2 cellular contexts compared by ENCODE assay signal in the genomic region with DNA sequence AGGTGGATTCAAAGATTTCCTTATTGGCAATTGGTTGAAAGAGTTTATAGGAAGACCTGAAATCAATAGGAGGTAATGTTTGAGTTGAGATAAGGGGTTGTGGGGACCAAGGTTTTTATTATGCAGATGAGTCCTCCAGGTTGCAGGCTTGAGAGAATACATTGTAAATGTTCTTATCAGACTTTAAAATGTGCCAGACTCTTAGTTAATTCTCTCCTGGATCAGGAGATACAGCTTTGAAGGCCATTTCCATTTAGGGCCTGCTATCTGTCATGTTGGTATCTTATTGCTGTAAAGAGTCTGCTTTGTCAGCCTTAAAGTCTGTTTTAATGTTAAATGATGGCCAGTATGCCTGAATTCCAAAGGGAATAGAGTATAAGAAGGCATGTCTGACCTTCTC.
TF ChIP-seq lines count a peak whose summit lies in the region.

No MANE protein-coding gene starts in this region.

TF ChIP-seq in GM23338, 12 proteins besides CTCF, POLR2A, EP300 and RAD21:
- TF ChIP-seq, protein P1, sequence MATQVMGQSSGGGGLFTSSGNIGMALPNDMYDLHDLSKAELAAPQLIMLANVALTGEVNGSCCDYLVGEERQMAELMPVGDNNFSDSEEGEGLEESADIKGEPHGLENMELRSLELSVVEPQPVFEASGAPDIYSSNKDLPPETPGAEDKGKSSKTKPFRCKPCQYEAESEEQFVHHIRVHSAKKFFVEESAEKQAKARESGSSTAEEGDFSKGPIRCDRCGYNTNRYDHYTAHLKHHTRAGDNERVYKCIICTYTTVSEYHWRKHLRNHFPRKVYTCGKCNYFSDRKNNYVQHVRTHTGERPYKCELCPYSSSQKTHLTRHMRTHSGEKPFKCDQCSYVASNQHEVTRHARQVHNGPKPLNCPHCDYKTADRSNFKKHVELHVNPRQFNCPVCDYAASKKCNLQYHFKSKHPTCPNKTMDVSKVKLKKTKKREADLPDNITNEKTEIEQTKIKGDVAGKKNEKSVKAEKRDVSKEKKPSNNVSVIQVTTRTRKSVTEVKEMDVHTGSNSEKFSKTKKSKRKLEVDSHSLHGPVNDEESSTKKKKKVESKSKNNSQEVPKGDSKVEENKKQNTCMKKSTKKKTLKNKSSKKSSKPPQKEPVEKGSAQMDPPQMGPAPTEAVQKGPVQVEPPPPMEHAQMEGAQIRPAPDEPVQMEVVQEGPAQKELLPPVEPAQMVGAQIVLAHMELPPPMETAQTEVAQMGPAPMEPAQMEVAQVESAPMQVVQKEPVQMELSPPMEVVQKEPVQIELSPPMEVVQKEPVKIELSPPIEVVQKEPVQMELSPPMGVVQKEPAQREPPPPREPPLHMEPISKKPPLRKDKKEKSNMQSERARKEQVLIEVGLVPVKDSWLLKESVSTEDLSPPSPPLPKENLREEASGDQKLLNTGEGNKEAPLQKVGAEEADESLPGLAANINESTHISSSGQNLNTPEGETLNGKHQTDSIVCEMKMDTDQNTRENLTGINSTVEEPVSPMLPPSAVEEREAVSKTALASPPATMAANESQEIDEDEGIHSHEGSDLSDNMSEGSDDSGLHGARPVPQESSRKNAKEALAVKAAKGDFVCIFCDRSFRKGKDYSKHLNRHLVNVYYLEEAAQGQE (IDR thresholded peaks at IDR 0.05; ENCODE audit: unreplicated experiment) = no peak
- TF ChIP-seq, protein P2, sequence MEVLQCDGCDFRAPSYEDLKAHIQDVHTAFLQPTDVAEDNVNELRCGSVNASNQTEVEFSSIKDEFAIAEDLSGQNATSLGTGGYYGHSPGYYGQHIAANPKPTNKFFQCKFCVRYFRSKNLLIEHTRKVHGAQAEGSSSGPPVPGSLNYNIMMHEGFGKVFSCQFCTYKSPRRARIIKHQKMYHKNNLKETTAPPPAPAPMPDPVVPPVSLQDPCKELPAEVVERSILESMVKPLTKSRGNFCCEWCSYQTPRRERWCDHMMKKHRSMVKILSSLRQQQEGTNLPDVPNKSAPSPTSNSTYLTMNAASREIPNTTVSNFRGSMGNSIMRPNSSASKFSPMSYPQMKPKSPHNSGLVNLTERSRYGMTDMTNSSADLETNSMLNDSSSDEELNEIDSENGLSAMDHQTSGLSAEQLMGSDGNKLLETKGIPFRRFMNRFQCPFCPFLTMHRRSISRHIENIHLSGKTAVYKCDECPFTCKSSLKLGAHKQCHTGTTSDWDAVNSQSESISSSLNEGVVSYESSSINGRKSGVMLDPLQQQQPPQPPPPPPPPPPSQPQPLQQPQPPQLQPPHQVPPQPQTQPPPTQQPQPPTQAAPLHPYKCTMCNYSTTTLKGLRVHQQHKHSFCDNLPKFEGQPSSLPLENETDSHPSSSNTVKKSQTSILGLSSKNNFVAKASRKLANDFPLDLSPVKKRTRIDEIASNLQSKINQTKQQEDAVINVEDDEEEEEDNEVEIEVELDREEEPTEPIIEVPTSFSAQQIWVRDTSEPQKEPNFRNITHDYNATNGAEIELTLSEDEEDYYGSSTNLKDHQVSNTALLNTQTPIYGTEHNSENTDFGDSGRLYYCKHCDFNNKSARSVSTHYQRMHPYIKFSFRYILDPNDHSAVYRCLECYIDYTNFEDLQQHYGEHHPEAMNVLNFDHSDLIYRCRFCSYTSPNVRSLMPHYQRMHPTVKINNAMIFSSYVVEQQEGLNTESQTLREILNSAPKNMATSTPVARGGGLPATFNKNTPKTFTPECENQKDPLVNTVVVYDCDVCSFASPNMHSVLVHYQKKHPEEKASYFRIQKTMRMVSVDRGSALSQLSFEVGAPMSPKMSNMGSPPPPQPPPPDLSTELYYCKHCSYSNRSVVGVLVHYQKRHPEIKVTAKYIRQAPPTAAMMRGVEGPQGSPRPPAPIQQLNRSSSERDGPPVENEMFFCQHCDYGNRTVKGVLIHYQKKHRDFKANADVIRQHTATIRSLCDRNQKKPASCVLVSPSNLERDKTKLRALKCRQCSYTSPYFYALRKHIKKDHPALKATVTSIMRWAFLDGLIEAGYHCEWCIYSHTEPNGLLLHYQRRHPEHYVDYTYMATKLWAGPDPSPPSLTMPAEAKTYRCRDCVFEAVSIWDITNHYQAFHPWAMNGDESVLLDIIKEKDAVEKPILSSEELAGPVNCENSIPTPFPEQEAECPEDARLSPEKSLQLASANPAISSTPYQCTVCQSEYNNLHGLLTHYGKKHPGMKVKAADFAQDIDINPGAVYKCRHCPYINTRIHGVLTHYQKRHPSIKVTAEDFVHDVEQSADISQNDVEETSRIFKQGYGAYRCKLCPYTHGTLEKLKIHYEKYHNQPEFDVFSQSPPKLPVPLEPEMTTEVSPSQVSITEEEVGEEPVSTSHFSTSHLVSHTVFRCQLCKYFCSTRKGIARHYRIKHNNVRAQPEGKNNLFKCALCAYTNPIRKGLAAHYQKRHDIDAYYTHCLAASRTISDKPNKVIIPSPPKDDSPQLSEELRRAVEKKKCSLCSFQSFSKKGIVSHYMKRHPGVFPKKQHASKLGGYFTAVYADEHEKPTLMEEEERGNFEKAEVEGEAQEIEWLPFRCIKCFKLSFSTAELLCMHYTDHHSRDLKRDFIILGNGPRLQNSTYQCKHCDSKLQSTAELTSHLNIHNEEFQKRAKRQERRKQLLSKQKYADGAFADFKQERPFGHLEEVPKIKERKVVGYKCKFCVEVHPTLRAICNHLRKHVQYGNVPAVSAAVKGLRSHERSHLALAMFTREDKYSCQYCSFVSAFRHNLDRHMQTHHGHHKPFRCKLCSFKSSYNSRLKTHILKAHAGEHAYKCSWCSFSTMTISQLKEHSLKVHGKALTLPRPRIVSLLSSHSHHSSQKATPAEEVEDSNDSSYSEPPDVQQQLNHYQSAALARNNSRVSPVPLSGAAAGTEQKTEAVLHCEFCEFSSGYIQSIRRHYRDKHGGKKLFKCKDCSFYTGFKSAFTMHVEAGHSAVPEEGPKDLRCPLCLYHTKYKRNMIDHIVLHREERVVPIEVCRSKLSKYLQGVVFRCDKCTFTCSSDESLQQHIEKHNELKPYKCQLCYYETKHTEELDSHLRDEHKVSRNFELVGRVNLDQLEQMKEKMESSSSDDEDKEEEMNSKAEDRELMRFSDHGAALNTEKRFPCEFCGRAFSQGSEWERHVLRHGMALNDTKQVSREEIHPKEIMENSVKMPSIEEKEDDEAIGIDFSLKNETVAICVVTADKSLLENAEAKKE (CRISPR knock-in tag; IDR thresholded peaks at IDR 0.05) = no peak
- TF ChIP-seq JUNB (IDR thresholded peaks at IDR 0.05; ENCODE audit: unreplicated experiment) (no peak), POLR2AphosphoS5 (IDR thresholded peaks at IDR 0.05; ENCODE audit: low read depth) (no peak), EZH2 (IDR thresholded peaks at IDR 0.05; ENCODE audit: low read depth, unreplicated experiment) (no peak), ZNF331 (CRISPR knock-in tag; IDR thresholded peaks at IDR 0.05; ENCODE audit: low read depth) (no peak), ZNF114 (CRISPR knock-in tag; IDR thresholded peaks at IDR 0.05) (no peak)

TF ChIP-seq in K562, 482 proteins besides CTCF, POLR2A, EP300 and RAD21 (continues in another document):
- TF ChIP-seq, protein P3, sequence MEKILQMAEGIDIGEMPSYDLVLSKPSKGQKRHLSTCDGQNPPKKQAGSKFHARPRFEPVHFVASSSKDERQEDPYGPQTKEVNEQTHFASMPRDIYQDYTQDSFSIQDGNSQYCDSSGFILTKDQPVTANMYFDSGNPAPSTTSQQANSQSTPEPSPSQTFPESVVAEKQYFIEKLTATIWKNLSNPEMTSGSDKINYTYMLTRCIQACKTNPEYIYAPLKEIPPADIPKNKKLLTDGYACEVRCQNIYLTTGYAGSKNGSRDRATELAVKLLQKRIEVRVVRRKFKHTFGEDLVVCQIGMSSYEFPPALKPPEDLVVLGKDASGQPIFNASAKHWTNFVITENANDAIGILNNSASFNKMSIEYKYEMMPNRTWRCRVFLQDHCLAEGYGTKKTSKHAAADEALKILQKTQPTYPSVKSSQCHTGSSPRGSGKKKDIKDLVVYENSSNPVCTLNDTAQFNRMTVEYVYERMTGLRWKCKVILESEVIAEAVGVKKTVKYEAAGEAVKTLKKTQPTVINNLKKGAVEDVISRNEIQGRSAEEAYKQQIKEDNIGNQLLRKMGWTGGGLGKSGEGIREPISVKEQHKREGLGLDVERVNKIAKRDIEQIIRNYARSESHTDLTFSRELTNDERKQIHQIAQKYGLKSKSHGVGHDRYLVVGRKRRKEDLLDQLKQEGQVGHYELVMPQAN (IDR thresholded peaks at IDR 0.05; ENCODE audit: borderline replicate concordance) = no peak
- TF ChIP-seq ZNF3 (CRISPR knock-in tag; IDR thresholded peaks at IDR 0.05) (no peak), ARNT (IDR thresholded peaks at IDR 0.05) (no peak), NR2F6 (CRISPR knock-in tag; IDR thresholded peaks at IDR 0.05) (no peak), ZNF347 (CRISPR knock-in tag; IDR thresholded peaks at IDR 0.05; ENCODE audit: low read depth) (no peak), ZNF780A (CRISPR knock-in tag; IDR thresholded peaks at IDR 0.05) (no peak), YBX1 (IDR thresholded peaks at IDR 0.05) (no peak), ZNF764 (CRISPR knock-in tag; IDR thresholded peaks at IDR 0.05; ENCODE audit: low read depth) (no peak), HDAC1 (IDR thresholded peaks at IDR 0.05) (no peak), HOXB6 (CRISPR knock-in tag; IDR thresholded peaks at IDR 0.05; ENCODE audit: borderline replicate concordance) (no peak), CTBP1 (IDR thresholded peaks at IDR 0.05; ENCODE audit: borderline replicate concordance) (no peak), MBD2 (IDR thresholded peaks at IDR 0.05; ENCODE audit: borderline replicate concordance, low read depth) (no peak), ZNF41 (CRISPR knock-in tag; conservative IDR thresholded peaks at IDR 0.05) (no peak), ASH1L (IDR thresholded peaks at IDR 0.05; ENCODE audit: borderline replicate concordance, low read depth, partially characterized antibody) (no peak), NR2C1 (IDR thresholded peaks at IDR 0.05) (no peak), NR2C1 (tag; IDR thresholded peaks at IDR 0.05) (no peak), COPS2 (conservative IDR thresholded peaks at IDR 0.05) (no peak), TEAD4 (IDR thresholded peaks at IDR 0.05; ENCODE audit: low read length) (peak; percentile 35; the same call in 1 of the 2 replicates), TEAD4 (CRISPR knock-in tag; IDR thresholded peaks at IDR 0.05; ENCODE audit: borderline replicate concordance) (no peak), ADNP (tag; IDR thresholded peaks at IDR 0.05) (no peak), SAFB2 (IDR thresholded peaks at IDR 0.05; ENCODE audit: borderline replicate concordance, low read depth, low read length, severe bottlenecking) (no peak), HNRNPH1 (optimal IDR thresholded peaks at IDR 0.05; ENCODE audit: low read depth, low read length) (no peak), ZNF282 (CRISPR knock-in tag; IDR thresholded peaks at IDR 0.05) (no peak), GATA2 (CRISPR knock-in tag; IDR thresholded peaks at IDR 0.05) (0 out of 2 replicates have a peak, but pooled peaks have one; percentile 16), TCF3 (CRISPR knock-in tag; IDR thresholded peaks at IDR 0.05) (peak; percentile 53; the same call in 1 of the 2 replicates), CBFA2T3 (IDR thresholded peaks at IDR 0.05) (peak; percentile 47; the same call in 1 of the 2 replicates), NUFIP1 (IDR thresholded peaks at IDR 0.05; ENCODE audit: partially characterized antibody) (no peak), RUNX1 (IDR thresholded peaks at IDR 0.05; ENCODE audit: low read depth) (no peak), ZNF232 (CRISPR knock-in tag; IDR thresholded peaks at IDR 0.05) (no peak), TRIM28 (IDR thresholded peaks at IDR 0.05) (no peak), RBM25 (IDR thresholded peaks at IDR 0.05; ENCODE audit: low read depth, low read length, severe bottlenecking) (no peak), U2AF1 (optimal IDR thresholded peaks at IDR 0.05; ENCODE audit: low read depth, low read length) (no peak), ARID1B (IDR thresholded peaks at IDR 0.05) (peak; percentile 50; the same call in 1 of the 2 replicates), RBM17 (IDR thresholded peaks at IDR 0.05; ENCODE audit: borderline replicate concordance, low read depth, low read length) (no peak), HDAC3 (IDR thresholded peaks at IDR 0.05; ENCODE audit: borderline replicate concordance, partially characterized antibody) (no peak), CBFB (CRISPR knock-in tag; IDR thresholded peaks at IDR 0.05) (no peak), CREB1 (IDR thresholded peaks at IDR 0.05) (no peak), CREB1 (CRISPR knock-in tag; IDR thresholded peaks at IDR 0.05) (no peak)
- TF ChIP-seq, protein P4, sequence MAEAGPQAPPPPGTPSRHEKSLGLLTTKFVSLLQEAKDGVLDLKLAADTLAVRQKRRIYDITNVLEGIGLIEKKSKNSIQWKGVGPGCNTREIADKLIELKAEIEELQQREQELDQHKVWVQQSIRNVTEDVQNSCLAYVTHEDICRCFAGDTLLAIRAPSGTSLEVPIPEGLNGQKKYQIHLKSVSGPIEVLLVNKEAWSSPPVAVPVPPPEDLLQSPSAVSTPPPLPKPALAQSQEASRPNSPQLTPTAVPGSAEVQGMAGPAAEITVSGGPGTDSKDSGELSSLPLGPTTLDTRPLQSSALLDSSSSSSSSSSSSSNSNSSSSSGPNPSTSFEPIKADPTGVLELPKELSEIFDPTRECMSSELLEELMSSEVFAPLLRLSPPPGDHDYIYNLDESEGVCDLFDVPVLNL (CRISPR knock-in tag; IDR thresholded peaks at IDR 0.05; ENCODE audit: low read depth) = no peak
- TF ChIP-seq, protein P5, sequence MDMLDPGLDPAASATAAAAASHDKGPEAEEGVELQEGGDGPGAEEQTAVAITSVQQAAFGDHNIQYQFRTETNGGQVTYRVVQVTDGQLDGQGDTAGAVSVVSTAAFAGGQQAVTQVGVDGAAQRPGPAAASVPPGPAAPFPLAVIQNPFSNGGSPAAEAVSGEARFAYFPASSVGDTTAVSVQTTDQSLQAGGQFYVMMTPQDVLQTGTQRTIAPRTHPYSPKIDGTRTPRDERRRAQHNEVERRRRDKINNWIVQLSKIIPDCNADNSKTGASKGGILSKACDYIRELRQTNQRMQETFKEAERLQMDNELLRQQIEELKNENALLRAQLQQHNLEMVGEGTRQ (CRISPR knock-in tag; IDR thresholded peaks at IDR 0.05) = no peak
- TF ChIP-seq, protein P6, sequence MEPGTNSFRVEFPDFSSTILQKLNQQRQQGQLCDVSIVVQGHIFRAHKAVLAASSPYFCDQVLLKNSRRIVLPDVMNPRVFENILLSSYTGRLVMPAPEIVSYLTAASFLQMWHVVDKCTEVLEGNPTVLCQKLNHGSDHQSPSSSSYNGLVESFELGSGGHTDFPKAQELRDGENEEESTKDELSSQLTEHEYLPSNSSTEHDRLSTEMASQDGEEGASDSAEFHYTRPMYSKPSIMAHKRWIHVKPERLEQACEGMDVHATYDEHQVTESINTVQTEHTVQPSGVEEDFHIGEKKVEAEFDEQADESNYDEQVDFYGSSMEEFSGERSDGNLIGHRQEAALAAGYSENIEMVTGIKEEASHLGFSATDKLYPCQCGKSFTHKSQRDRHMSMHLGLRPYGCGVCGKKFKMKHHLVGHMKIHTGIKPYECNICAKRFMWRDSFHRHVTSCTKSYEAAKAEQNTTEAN (CRISPR knock-in tag; IDR thresholded peaks at IDR 0.05) = no peak
- TF ChIP-seq, protein P7, sequence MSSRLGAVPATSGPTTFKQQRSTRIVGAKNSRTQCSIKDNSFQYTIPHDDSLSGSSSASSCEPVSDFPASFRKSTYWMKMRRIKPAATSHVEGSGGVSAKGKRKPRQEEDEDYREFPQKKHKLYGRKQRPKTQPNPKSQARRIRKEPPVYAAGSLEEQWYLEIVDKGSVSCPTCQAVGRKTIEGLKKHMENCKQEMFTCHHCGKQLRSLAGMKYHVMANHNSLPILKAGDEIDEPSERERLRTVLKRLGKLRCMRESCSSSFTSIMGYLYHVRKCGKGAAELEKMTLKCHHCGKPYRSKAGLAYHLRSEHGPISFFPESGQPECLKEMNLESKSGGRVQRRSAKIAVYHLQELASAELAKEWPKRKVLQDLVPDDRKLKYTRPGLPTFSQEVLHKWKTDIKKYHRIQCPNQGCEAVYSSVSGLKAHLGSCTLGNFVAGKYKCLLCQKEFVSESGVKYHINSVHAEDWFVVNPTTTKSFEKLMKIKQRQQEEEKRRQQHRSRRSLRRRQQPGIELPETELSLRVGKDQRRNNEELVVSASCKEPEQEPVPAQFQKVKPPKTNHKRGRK (tag; IDR thresholded peaks at IDR 0.05) = no peak
